In genomic region chr14:101761032-101761880, GRCh38 we compare ENCODE assay signal across 1 cellular context.
A peak's percentile ranks its signal among the peaks of the same experiment; 100 is the strongest.
TF ChIP-seq lines count a peak whose summit lies in the region.

PPP2R5C (plus strand) TSS chr14:101761709; CDS start chr14:101761894, 185 bp downstream.

TF ChIP-seq in HepG2, 621 proteins besides CTCF, POLR2A, EP300 and RAD21 (continued from another document and continues in another):
- TF ChIP-seq MIER2 (CRISPR knock-in tag; IDR thresholded peaks at IDR 0.05) (no peak), MTA1 (CRISPR knock-in tag; IDR thresholded peaks at IDR 0.05; ENCODE audit: borderline replicate concordance) (peak; percentile 67; the same call in 1 of the 2 replicates), STAT6 (CRISPR knock-in tag; IDR thresholded peaks at IDR 0.05; ENCODE audit: borderline replicate concordance) (no peak), HCFC1 (IDR thresholded peaks at IDR 0.05; ENCODE audit: low read depth, low read length) (no peak), CHD4 (IDR thresholded peaks at IDR 0.05; ENCODE audit: borderline replicate concordance, low read length) (no peak), ZNF484 (CRISPR knock-in tag; IDR thresholded peaks at IDR 0.05; ENCODE audit: borderline replicate concordance, low read depth) (no peak), ZNF616 (CRISPR knock-in tag; IDR thresholded peaks at IDR 0.05; ENCODE audit: low read depth) (peak; percentile 87; the same call in 1 of the 2 replicates), KMT2B (CRISPR knock-in tag; IDR thresholded peaks at IDR 0.05) (0 out of 2 replicates have a peak, but pooled peaks have one; percentile 55), GTF2F1 (IDR thresholded peaks at IDR 0.05; ENCODE audit: low read length) (0 out of 2 replicates have a peak, but pooled peaks have one; percentile 11), ZNF672 (CRISPR knock-in tag; IDR thresholded peaks at IDR 0.05) (no peak), ZNF263 (CRISPR knock-in tag; IDR thresholded peaks at IDR 0.05) (no peak), NCOA1 (CRISPR knock-in tag; IDR thresholded peaks at IDR 0.05) (no peak), TSC22D2 (CRISPR knock-in tag; IDR thresholded peaks at IDR 0.05; ENCODE audit: borderline replicate concordance) (no peak; the same call in 1 of the 2 replicates), ZNF615 (CRISPR knock-in tag; IDR thresholded peaks at IDR 0.05; ENCODE audit: borderline replicate concordance) (no peak), SP140L (CRISPR knock-in tag; IDR thresholded peaks at IDR 0.05; ENCODE audit: borderline replicate concordance) (no peak), BORCS8-MEF2B (CRISPR knock-in tag; IDR thresholded peaks at IDR 0.05) (0 out of 2 replicates have a peak, but pooled peaks have one; percentile 54), FOXA1 (IDR thresholded peaks at IDR 0.05) (no peak), FOXA1 (CRISPR knock-in tag; IDR thresholded peaks at IDR 0.05) (0 out of 2 replicates have a peak, but pooled peaks have one; percentile 24), KLF11 (CRISPR knock-in tag; IDR thresholded peaks at IDR 0.05) (no peak), ZBTB10 (CRISPR knock-in tag; IDR thresholded peaks at IDR 0.05; ENCODE audit: borderline replicate concordance) (no peak), FOXA3 (CRISPR knock-in tag; IDR thresholded peaks at IDR 0.05) (no peak), BRCA1 (CRISPR knock-in tag; IDR thresholded peaks at IDR 0.05) (no peak), HMG20B (CRISPR knock-in tag; conservative IDR thresholded peaks at IDR 0.05) (no peak), NR2F1 (CRISPR knock-in tag; IDR thresholded peaks at IDR 0.05) (no peak), CEBPG (CRISPR knock-in tag; IDR thresholded peaks at IDR 0.05) (no peak), ASH2L (IDR thresholded peaks at IDR 0.05; ENCODE audit: insufficient read length, low read depth, low read length) (peak; percentile 86), ZNF7 (CRISPR knock-in tag; IDR thresholded peaks at IDR 0.05) (no peak), ZNF703 (CRISPR knock-in tag; IDR thresholded peaks at IDR 0.05; ENCODE audit: borderline replicate concordance) (no peak), HOXA7 (CRISPR knock-in tag; IDR thresholded peaks at IDR 0.05) (no peak), RNF2 (conservative IDR thresholded peaks at IDR 0.05; ENCODE audit: low read depth) (0 out of 2 replicates have a peak, but pooled peaks have one; percentile 73), CEBPB (IDR thresholded peaks at IDR 0.05; ENCODE audit: borderline replicate concordance, low read depth, low read length) (no peak), ZNF879 (CRISPR knock-in tag; IDR thresholded peaks at IDR 0.05) (no peak), CREM (IDR thresholded peaks at IDR 0.05) (no peak), CREM (CRISPR knock-in tag; IDR thresholded peaks at IDR 0.05) (no peak), ZNF761 (CRISPR knock-in tag; conservative IDR thresholded peaks at IDR 0.05) (no peak), GATAD1 (CRISPR knock-in tag; IDR thresholded peaks at IDR 0.05) (no peak)
- TF ChIP-seq, protein P1, sequence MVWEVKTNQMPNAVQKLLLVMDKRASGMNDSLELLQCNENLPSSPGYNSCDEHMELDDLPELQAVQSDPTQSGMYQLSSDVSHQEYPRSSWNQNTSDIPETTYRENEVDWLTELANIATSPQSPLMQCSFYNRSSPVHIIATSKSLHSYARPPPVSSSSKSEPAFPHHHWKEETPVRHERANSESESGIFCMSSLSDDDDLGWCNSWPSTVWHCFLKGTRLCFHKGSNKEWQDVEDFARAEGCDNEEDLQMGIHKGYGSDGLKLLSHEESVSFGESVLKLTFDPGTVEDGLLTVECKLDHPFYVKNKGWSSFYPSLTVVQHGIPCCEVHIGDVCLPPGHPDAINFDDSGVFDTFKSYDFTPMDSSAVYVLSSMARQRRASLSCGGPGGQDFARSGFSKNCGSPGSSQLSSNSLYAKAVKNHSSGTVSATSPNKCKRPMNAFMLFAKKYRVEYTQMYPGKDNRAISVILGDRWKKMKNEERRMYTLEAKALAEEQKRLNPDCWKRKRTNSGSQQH (CRISPR knock-in tag; IDR thresholded peaks at IDR 0.05; ENCODE audit: low read depth), result no peak
- TF ChIP-seq, protein P2, sequence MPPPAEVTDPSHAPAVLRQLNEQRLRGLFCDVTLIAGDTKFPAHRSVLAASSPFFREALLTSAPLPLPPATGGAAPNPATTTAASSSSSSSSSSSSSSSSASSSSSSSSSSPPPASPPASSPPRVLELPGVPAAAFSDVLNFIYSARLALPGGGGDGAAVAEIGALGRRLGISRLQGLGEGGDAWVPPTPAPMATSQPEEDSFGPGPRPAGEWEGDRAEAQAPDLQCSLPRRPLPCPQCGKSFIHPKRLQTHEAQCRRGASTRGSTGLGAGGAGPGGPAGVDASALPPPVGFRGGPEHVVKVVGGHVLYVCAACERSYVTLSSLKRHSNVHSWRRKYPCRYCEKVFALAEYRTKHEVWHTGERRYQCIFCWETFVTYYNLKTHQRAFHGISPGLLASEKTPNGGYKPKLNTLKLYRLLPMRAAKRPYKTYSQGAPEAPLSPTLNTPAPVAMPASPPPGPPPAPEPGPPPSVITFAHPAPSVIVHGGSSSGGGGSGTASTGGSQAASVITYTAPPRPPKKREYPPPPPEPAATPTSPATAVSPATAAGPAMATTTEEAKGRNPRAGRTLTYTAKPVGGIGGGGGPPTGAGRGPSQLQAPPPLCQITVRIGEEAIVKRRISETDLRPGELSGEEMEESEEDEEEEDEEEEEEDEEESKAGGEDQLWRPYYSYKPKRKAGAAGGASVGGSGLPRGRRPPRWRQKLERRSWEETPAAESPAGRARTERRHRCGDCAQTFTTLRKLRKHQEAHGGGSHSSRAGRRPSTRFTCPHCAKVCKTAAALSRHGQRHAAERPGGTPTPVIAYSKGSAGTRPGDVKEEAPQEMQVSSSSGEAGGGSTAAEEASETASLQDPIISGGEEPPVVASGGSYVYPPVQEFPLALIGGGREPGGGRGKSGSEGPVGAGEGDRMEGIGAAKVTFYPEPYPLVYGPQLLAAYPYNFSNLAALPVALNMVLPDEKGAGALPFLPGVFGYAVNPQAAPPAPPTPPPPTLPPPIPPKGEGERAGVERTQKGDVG (CRISPR knock-in tag; IDR thresholded peaks at IDR 0.05; ENCODE audit: borderline replicate concordance), result no peak
- TF ChIP-seq, protein P3, sequence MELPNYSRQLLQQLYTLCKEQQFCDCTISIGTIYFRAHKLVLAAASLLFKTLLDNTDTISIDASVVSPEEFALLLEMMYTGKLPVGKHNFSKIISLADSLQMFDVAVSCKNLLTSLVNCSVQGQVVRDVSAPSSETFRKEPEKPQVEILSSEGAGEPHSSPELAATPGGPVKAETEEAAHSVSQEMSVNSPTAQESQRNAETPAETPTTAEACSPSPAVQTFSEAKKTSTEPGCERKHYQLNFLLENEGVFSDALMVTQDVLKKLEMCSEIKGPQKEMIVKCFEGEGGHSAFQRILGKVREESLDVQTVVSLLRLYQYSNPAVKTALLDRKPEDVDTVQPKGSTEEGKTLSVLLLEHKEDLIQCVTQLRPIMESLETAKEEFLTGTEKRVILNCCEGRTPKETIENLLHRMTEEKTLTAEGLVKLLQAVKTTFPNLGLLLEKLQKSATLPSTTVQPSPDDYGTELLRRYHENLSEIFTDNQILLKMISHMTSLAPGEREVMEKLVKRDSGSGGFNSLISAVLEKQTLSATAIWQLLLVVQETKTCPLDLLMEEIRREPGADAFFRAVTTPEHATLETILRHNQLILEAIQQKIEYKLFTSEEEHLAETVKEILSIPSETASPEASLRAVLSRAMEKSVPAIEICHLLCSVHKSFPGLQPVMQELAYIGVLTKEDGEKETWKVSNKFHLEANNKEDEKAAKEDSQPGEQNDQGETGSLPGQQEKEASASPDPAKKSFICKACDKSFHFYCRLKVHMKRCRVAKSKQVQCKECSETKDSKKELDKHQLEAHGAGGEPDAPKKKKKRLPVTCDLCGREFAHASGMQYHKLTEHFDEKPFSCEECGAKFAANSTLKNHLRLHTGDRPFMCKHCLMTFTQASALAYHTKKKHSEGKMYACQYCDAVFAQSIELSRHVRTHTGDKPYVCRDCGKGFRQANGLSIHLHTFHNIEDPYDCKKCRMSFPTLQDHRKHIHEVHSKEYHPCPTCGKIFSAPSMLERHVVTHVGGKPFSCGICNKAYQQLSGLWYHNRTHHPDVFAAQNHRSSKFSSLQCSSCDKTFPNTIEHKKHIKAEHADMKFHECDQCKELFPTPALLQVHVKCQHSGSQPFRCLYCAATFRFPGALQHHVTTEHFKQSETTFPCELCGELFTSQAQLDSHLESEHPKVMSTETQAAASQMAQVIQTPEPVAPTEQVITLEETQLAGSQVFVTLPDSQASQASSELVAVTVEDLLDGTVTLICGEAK (IDR thresholded peaks at IDR 0.05), result no peak
- TF ChIP-seq, protein P3 (CRISPR knock-in tag; IDR thresholded peaks at IDR 0.05), result peak; percentile 66
- TF ChIP-seq, protein P4, sequence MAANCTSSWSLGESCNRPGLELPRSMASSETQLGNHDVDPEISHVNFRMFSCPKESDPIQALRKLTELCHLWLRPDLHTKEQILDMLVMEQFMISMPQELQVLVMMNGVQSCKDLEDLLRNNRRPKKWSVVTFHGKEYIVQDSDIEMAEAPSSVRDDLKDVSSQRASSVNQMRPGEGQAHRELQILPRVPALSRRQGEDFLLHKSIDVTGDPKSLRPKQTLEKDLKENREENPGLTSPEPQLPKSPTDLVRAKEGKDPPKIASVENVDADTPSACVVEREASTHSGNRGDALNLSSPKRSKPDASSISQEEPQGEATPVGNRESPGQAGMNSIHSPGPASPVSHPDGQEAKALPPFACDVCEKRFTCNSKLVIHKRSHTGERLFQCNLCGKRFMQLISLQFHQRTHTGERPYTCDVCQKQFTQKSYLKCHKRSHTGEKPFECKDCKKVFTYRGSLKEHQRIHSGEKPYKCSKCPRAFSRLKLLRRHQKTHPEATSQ (CRISPR knock-in tag; IDR thresholded peaks at IDR 0.05; ENCODE audit: borderline replicate concordance), result no peak
- TF ChIP-seq, protein P5, sequence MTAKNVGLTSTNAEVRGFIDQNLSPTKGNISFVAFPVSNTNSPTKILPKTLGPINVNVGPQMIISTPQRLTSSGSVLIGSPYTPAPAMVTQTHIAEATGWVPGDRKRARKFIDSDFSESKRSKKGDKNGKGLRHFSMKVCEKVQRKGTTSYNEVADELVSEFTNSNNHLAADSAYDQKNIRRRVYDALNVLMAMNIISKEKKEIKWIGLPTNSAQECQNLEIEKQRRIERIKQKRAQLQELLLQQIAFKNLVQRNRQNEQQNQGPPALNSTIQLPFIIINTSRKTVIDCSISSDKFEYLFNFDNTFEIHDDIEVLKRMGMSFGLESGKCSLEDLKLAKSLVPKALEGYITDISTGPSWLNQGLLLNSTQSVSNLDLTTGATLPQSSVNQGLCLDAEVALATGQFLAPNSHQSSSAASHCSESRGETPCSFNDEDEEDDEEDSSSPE (CRISPR knock-in tag; IDR thresholded peaks at IDR 0.05), result peak; percentile 12; the same call in 1 of the 2 replicates
